ENCODE assay signal across 8 cellular contexts in the genomic region with DNA sequence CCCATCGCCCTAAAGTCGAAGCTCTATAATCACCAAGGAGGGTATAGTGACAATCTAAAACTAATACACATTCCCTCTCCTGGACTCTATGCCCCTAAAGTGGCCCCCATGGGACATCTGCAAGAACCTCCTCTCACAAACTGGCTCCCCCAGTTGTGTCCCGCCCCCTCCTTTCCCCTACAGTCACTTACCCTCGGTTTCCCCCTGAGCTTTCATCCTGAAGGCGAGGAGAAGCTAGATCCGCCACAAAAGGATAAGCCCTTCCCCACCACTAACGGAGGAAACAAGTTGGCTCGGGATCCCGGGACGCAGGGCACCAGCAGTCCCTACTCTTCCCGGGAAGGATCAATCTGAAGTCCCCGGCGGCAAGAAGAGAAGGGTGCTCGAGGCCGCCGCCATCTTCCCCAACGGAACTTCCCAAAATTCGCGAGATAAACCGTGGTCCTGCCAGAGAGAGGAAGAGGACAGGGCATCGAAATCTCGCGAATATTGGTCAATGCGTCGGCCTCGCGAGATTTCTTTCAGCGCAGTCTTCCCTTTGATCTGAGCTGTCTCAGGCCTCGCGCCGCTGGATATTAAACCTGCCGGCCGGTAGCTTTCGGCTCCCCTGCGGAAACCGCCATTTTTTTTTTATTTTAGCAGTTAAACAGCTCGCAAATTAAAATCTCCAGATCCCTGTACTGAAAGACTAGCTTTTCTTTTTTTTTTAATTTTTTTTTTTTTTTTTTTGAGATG. TPM values are rescaled to one million over a fixed set of nuclear protein-coding genes. Genes with fewer than 3 reads are reported as not detected.
DNase-seq lines count a peak whose midpoint lies in the region; ATAC-seq and TF ChIP-seq lines count a peak whose summit lies in the region.

A gene with protein sequence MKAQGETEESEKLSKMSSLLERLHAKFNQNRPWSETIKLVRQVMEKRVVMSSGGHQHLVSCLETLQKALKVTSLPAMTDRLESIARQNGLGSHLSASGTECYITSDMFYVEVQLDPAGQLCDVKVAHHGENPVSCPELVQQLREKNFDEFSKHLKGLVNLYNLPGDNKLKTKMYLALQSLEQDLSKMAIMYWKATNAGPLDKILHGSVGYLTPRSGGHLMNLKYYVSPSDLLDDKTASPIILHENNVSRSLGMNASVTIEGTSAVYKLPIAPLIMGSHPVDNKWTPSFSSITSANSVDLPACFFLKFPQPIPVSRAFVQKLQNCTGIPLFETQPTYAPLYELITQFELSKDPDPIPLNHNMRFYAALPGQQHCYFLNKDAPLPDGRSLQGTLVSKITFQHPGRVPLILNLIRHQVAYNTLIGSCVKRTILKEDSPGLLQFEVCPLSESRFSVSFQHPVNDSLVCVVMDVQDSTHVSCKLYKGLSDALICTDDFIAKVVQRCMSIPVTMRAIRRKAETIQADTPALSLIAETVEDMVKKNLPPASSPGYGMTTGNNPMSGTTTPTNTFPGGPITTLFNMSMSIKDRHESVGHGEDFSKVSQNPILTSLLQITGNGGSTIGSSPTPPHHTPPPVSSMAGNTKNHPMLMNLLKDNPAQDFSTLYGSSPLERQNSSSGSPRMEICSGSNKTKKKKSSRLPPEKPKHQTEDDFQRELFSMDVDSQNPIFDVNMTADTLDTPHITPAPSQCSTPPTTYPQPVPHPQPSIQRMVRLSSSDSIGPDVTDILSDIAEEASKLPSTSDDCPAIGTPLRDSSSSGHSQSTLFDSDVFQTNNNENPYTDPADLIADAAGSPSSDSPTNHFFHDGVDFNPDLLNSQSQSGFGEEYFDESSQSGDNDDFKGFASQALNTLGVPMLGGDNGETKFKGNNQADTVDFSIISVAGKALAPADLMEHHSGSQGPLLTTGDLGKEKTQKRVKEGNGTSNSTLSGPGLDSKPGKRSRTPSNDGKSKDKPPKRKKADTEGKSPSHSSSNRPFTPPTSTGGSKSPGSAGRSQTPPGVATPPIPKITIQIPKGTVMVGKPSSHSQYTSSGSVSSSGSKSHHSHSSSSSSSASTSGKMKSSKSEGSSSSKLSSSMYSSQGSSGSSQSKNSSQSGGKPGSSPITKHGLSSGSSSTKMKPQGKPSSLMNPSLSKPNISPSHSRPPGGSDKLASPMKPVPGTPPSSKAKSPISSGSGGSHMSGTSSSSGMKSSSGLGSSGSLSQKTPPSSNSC (N-terminal part only) (minus strand): TSS at position 417 of the 735 bp plus-strand sequence. CDS start 201 bp downstream, at position 216.

- H3K9me3 ChIP-seq in SU-DHL-6 (ENCODE audit: insufficient read depth, low read length) (no peaks in the 10 kb centered on the region), ovary (no peaks in the 10 kb centered on the region), thyroid gland (no peaks in the 10 kb centered on the region)

- intact Hi-C loops in head of caudate nucleus (cut with DNase I) (no loop called here), ovary (cut with DNase I) (no loop called here), thyroid gland (cut with DNase I) (no loop called here)

- DNase-seq in GM10266 (ENCODE audit: extremely low spot score) (peak; percentile 93), NCI-H128 (lab: John Stamatoyannopoulos, UW; ENCODE audit: unreplicated experiment) (peak; percentile 93), head of caudate nucleus (peak; percentile 76 to 96 (median 90)), ovary (peak; percentile 92 to 95 (median 94)), thyroid gland (peak; percentile 93 to 94)
- DNase-seq in activated naive CD8-positive, alpha-beta T cell treated with anti-CD3 and anti-CD28 coated beads, Interleukin-2, amount 10 ng/mL, durations not matched to agents 7 days and 5 days = peak; percentile 88

- TF ChIP-seq CTCF in GM10266 (IDR thresholded peaks at IDR 0.05; ENCODE audit: control insufficient read depth, insufficient read depth, low read depth, missing control alignments) = no peak
- TF ChIP-seq CTCF in SU-DHL-6 (IDR thresholded peaks at IDR 0.05; ENCODE audit: insufficient read depth, low read length, poor library complexity, severe bottlenecking) = no peak
- no peak for TF ChIP-seq CTCF in ovary (IDR thresholded peaks at IDR 0.05)
- peak in 1 of 6 experiments; percentile 11 for TF ChIP-seq CTCF in thyroid gland (IDR thresholded peaks at IDR 0.05)

- H2AFZ ChIP-seq in SU-DHL-6 (ENCODE audit: low read depth, low read length, severe bottlenecking) = peak within 1 kb of the TSS; percentile 81

- peak; percentile 44 for TF ChIP-seq POLR2A in ovary (IDR thresholded peaks at IDR 0.05)
- peak in 1 of 2 donors; percentile 67 for TF ChIP-seq POLR2A in thyroid gland (IDR thresholded peaks at IDR 0.05)

- peak within 1 kb of the TSS; percentile 93 for H3K27ac Mint-ChIP-seq in activated naive CD8-positive, alpha-beta T cell treated with anti-CD3 and anti-CD28 coated beads, Interleukin-2, amount 10 ng/mL, durations not matched to agents 7 days and 5 days

- no peak for TF ChIP-seq EP300 in ovary (IDR thresholded peaks at IDR 0.05)

- no peaks in the 10 kb centered on the region for H3K9me3 Mint-ChIP-seq in activated naive CD8-positive, alpha-beta T cell treated with anti-CD3 and anti-CD28 coated beads, Interleukin-2, amount 10 ng/mL, durations not matched to agents 7 days and 5 days

- no peaks in the 10 kb centered on the region for H3K27me3 Mint-ChIP-seq in activated naive CD8-positive, alpha-beta T cell treated with anti-CD3 and anti-CD28 coated beads, Interleukin-2, amount 10 ng/mL, durations not matched to agents 7 days and 5 days

- no peaks in the 10 kb centered on the region for H4K20me1 ChIP-seq in SU-DHL-6 (ENCODE audit: low read depth, low read length)

- peak within 1 kb of the TSS; percentile 98 for H3K4me3 Mint-ChIP-seq in activated naive CD8-positive, alpha-beta T cell treated with anti-CD3 and anti-CD28 coated beads, Interleukin-2, amount 10 ng/mL, durations not matched to agents 7 days and 5 days

- H3K27ac ChIP-seq in SU-DHL-6 (ENCODE audit: low read depth, low read length) (peak within 1 kb of the TSS; percentile 47), ovary (peak within 1 kb of the TSS; percentile 23 to 59), thyroid gland (peak within 1 kb of the TSS; percentile 36 to 88 (median 79))

- H3K4me2 ChIP-seq in SU-DHL-6 (ENCODE audit: low read depth, low read length, poor library complexity, severe bottlenecking) = peak within 1 kb of the TSS; percentile 63

- peaks cover 44% of the 10 kb centered on the region for H3K79me2 ChIP-seq in SU-DHL-6 (ENCODE audit: insufficient read depth, low read length)

- peaks cover 9% of the 10 kb centered on the region for H3K4me1 Mint-ChIP-seq in activated naive CD8-positive, alpha-beta T cell treated with anti-CD3 and anti-CD28 coated beads, Interleukin-2, amount 10 ng/mL, durations not matched to agents 7 days and 5 days

- POLR2A ChIA-PET in activated naive CD8-positive, alpha-beta T cell treated with anti-CD3 and anti-CD28 coated beads, Interleukin-2, amount 10 ng/mL, durations not matched to agents 7 days and 5 days (lab: Charles Lee) = interaction anchor here (0.5 to 3.9 kb wide), 12 partner anchors 9 to 1131 kb away, joined by 3 to 122 read pairs (median 4); partner anchors contain the start of genes CDK12, FBXL20 and LASP1

- peaks cover 5% of the 10 kb centered on the region for H3K36me3 Mint-ChIP-seq in activated naive CD8-positive, alpha-beta T cell treated with anti-CD3 and anti-CD28 coated beads, Interleukin-2, amount 10 ng/mL, durations not matched to agents 7 days and 5 days

- 0% methylated on average over 37 of the region's 37 CpGs for WGBS in ovary, 3 donors
- WGBS in thyroid gland, 2 donors = 0 to 1% methylated on average over 27 to 34 of the region's 37 CpGs

- H3F3A ChIP-seq in SU-DHL-6 (ENCODE audit: insufficient read depth) = peaks cover 14% of the 10 kb centered on the region; the same call in 1 of the 2 replicates

- peaks cover 6% of the 10 kb centered on the region for H3K36me3 ChIP-seq in SU-DHL-6 (ENCODE audit: low read length)
- H3K36me3 ChIP-seq in ovary = no peaks in the 10 kb centered on the region
- peaks cover 0 to 5% of the 10 kb centered on the region in 2 donors for H3K36me3 ChIP-seq in thyroid gland

- H3K27me3 ChIP-seq in SU-DHL-6 (ENCODE audit: low read length) = no peaks in the 10 kb centered on the region
- H3K27me3 ChIP-seq in ovary = no peaks in the 10 kb centered on the region
- no peaks in the 10 kb centered on the region for H3K27me3 ChIP-seq in thyroid gland

- peak within 1 kb of the TSS; percentile 84 for H3K9ac ChIP-seq in SU-DHL-6 (ENCODE audit: low read length)

- no peaks in the 10 kb centered on the region for H3K9me2 ChIP-seq in SU-DHL-6 (replicated peaks; ENCODE audit: insufficient read depth, low read length)

- peak within 1 kb of the TSS; percentile 89 for H3K4me3 ChIP-seq in SU-DHL-6 (ENCODE audit: insufficient read depth, low read length, poor library complexity, severe bottlenecking)
- H3K4me3 ChIP-seq in ovary = peak within 1 kb of the TSS; percentile 90
- H3K4me3 ChIP-seq in thyroid gland (replicated peaks in 1 of 3) = peak within 1 kb of the TSS; percentile 59 to 90 (median 73)

- peak; percentile 90 for ATAC-seq in HG02678 (IDR thresholded peaks at IDR 0.05; ENCODE audit: unreplicated experiment)
- ATAC-seq in activated naive CD8-positive, alpha-beta T cell treated with anti-CD3 and anti-CD28 coated beads, Interleukin-2, amount 10 ng/mL, durations not matched to agents 7 days and 5 days (ENCODE audit: low read depth) = peak; percentile 97

- H3K4me1 ChIP-seq in ovary (ENCODE audit: insufficient read depth) (peaks cover 7% of the 10 kb centered on the region), thyroid gland (peaks cover 13 to 14% of the 10 kb centered on the region in 2 donors)

RNA-seq across cellular contexts. Expression of the gene that starts here (rescaled TPM):
- total RNA-seq in activated naive CD8-positive, alpha-beta T cell treated with anti-CD3 and anti-CD28 coated beads, Interleukin-2, amount 10 ng/mL, durations not matched to agents 7 days and 5 days = 10 to 100 TPM; 51.8 to 55.0 TPM
- total RNA-seq in ovary = 10 to 100 TPM; 15.6 to 43.7 (median 34.1) TPM
- polyA plus RNA-seq in ovary = 10 to 100 TPM; 11.0 to 32.0 TPM
- total RNA-seq in thyroid gland = 10 to 100 TPM; 22.4 to 29.6 (median 25.0) TPM

Comparison
In these comparisons a context has a peak if more than half of its experiments do, and no peak if none do; other contexts are left out.
1. Peak in every context shown above with its lines: DNase-seq, ATAC-seq, H3K4me3 ChIP-seq and H3K27ac ChIP-seq.